In genomic region chr11:66258473-66258893, GRCh38 we compare ENCODE assay signal across 1 cellular context.
TF ChIP-seq lines count a peak whose summit lies in the region.

No MANE protein-coding gene starts in this region.

TF ChIP-seq in HepG2, 621 proteins besides CTCF, POLR2A, EP300 and RAD21 (continued from another document and continues in another):
- no peak for TF ChIP-seq STAT6 (CRISPR knock-in tag; IDR thresholded peaks at IDR 0.05; ENCODE audit: borderline replicate concordance)
- no peak for TF ChIP-seq HNRNPLL (IDR thresholded peaks at IDR 0.05; ENCODE audit: low read depth, low read length, poor library complexity, severe bottlenecking)
- no peak for TF ChIP-seq ZMYM3 (CRISPR knock-in tag; IDR thresholded peaks at IDR 0.05)
- TF ChIP-seq SOX13 (IDR thresholded peaks at IDR 0.05): no peak
- 0 out of 4 replicates have a peak, but pooled peaks of 1 of the 2 experiments have one; percentile 1 for TF ChIP-seq SOX13 (CRISPR knock-in tag; conservative IDR thresholded peaks at IDR 0.05 in 1 of 2, IDR thresholded peaks at IDR 0.05 in 1 of 2)
- no peak for TF ChIP-seq ZBTB44 (CRISPR knock-in tag; IDR thresholded peaks at IDR 0.05)
- TF ChIP-seq HNF1B (CRISPR knock-in tag; IDR thresholded peaks at IDR 0.05): peak; percentile 31
- 0 out of 2 replicates have a peak, but pooled peaks have one; percentile 60 for TF ChIP-seq MTA1 (CRISPR knock-in tag; IDR thresholded peaks at IDR 0.05; ENCODE audit: borderline replicate concordance)
- TF ChIP-seq ZBTB8A (CRISPR knock-in tag; IDR thresholded peaks at IDR 0.05; ENCODE audit: borderline replicate concordance, low read depth): 0 out of 2 replicates have a peak, but pooled peaks have one; percentile 64
- TF ChIP-seq MEIS1 (CRISPR knock-in tag; IDR thresholded peaks at IDR 0.05; ENCODE audit: borderline replicate concordance): peak; percentile 88; the same call in 1 of the 2 replicates
- TF ChIP-seq CBX2 (IDR thresholded peaks at IDR 0.05; ENCODE audit: low read depth, low read length): no peak
- TF ChIP-seq CBX2 (CRISPR knock-in tag; IDR thresholded peaks at IDR 0.05; ENCODE audit: low read depth): no peak
- no peak for TF ChIP-seq PTBP1 (IDR thresholded peaks at IDR 0.05; ENCODE audit: low read depth, low read length, poor library complexity, severe bottlenecking)
- no peak for TF ChIP-seq IRF2 (CRISPR knock-in tag; IDR thresholded peaks at IDR 0.05)
- no peak for TF ChIP-seq SRF (IDR thresholded peaks at IDR 0.05; ENCODE audit: low read depth, low read length)
- peak; percentile 56; the same call in 1 of the 2 replicates for TF ChIP-seq ZNF572 (CRISPR knock-in tag; IDR thresholded peaks at IDR 0.05)
- no peak for TF ChIP-seq U2AF1 (optimal IDR thresholded peaks at IDR 0.05; ENCODE audit: low read depth, low read length)
- TF ChIP-seq ZNF607 (CRISPR knock-in tag; IDR thresholded peaks at IDR 0.05; ENCODE audit: borderline replicate concordance): no peak
- TF ChIP-seq REL (CRISPR knock-in tag; conservative IDR thresholded peaks at IDR 0.05): 0 out of 2 replicates have a peak, but pooled peaks have one; percentile 0
- no peak for TF ChIP-seq RBFOX2 (IDR thresholded peaks at IDR 0.05; ENCODE audit: low read depth, low read length)
- TF ChIP-seq NFIC (IDR thresholded peaks at IDR 0.05; ENCODE audit: low read length): no peak
- 0 out of 2 replicates have a peak, but pooled peaks have one; percentile 4 for TF ChIP-seq TFAP4 (IDR thresholded peaks at IDR 0.05; ENCODE audit: borderline replicate concordance, low read depth)
- TF ChIP-seq ZNF83 (CRISPR knock-in tag; IDR thresholded peaks at IDR 0.05; ENCODE audit: borderline replicate concordance): no peak
- 0 out of 2 replicates have a peak, but pooled peaks have one; percentile 19 for TF ChIP-seq ZNF598 (CRISPR knock-in tag; IDR thresholded peaks at IDR 0.05; ENCODE audit: borderline replicate concordance)
- TF ChIP-seq FOXA1 (IDR thresholded peaks at IDR 0.05): no peak
- peak; percentile 75 for TF ChIP-seq FOXA1 (CRISPR knock-in tag; IDR thresholded peaks at IDR 0.05)
- no peak for TF ChIP-seq RERE (CRISPR knock-in tag; IDR thresholded peaks at IDR 0.05; ENCODE audit: low read depth)
- TF ChIP-seq ZFP41 (CRISPR knock-in tag; IDR thresholded peaks at IDR 0.05; ENCODE audit: borderline replicate concordance): no peak
- TF ChIP-seq CENPBD1 (CRISPR knock-in tag; IDR thresholded peaks at IDR 0.05; ENCODE audit: borderline replicate concordance, low read depth): no peak
- TF ChIP-seq ZNF564 (CRISPR knock-in tag; IDR thresholded peaks at IDR 0.05): no peak
- TF ChIP-seq ZSCAN22 (CRISPR knock-in tag; IDR thresholded peaks at IDR 0.05): 0 out of 2 replicates have a peak, but pooled peaks have one; percentile 44
- TF ChIP-seq SETDB1 (CRISPR knock-in tag; IDR thresholded peaks at IDR 0.05; ENCODE audit: borderline replicate concordance): no peak
- peak; percentile 14; the same call in 1 of the 2 replicates for TF ChIP-seq ZZZ3 (CRISPR knock-in tag; IDR thresholded peaks at IDR 0.05; ENCODE audit: borderline replicate concordance)
- TF ChIP-seq HNF4A (CRISPR knock-in tag; IDR thresholded peaks at IDR 0.05): 0 out of 2 replicates have a peak, but pooled peaks have one; percentile 1
- no peak for TF ChIP-seq FOXP1 (IDR thresholded peaks at IDR 0.05)
- no peak for TF ChIP-seq FOXP1 (CRISPR knock-in tag; IDR thresholded peaks at IDR 0.05)
- TF ChIP-seq ZNF713 (CRISPR knock-in tag; IDR thresholded peaks at IDR 0.05): no peak
- peak; percentile 62; the same call in 1 of the 2 replicates for TF ChIP-seq ZNF510 (CRISPR knock-in tag; IDR thresholded peaks at IDR 0.05; ENCODE audit: low read depth)
- no peak for TF ChIP-seq AFF4 (CRISPR knock-in tag; IDR thresholded peaks at IDR 0.05)
- 0 out of 2 replicates have a peak, but pooled peaks have one; percentile 1 for TF ChIP-seq ZMYM4 (CRISPR knock-in tag; IDR thresholded peaks at IDR 0.05)
- no peak for TF ChIP-seq ZMYM2 (CRISPR knock-in tag; IDR thresholded peaks at IDR 0.05)
- TF ChIP-seq ZBTB4 (CRISPR knock-in tag; IDR thresholded peaks at IDR 0.05; ENCODE audit: borderline replicate concordance): 0 out of 2 replicates have a peak, but pooled peaks have one; percentile 12
- TF ChIP-seq ZNF576 (CRISPR knock-in tag; IDR thresholded peaks at IDR 0.05): no peak
